Comparison of ENCODE assay signal across 1 cellular context in the genomic region with DNA sequence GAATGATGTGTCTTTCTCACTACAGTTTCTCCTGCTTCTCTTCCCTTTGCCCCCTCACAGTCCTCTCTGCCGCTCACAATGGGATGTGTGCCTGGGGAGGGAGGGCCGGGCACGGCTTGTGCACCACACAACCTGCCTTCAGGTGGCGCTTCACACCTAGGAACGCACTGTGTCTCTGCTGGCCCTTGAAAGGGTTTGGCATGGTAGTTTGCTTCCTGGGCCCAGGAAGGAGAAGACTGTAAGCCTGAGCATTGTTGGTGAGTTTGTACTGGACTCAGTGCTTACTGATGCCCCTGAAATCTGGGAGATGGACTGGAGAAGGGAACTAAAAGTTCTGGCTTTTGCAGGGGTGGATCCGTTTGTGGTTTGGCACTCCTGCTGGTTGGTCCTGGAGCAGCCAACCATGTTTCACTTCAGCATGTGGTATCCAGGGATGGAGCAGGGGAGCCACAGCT.
A peak's percentile ranks its signal among the peaks of the same experiment; 100 is the strongest.
TF ChIP-seq lines count a peak whose summit lies in the region.

No MANE protein-coding gene starts in this region.

TF ChIP-seq in HepG2, 621 proteins besides CTCF, POLR2A, EP300 and RAD21 (continued from another document):
- TF ChIP-seq IRF2 (CRISPR knock-in tag; IDR thresholded peaks at IDR 0.05) (0 out of 2 replicates have a peak, but pooled peaks have one; percentile 15), KDM2A (CRISPR knock-in tag; IDR thresholded peaks at IDR 0.05; ENCODE audit: borderline replicate concordance, low read depth) (peak; percentile 56; the same call in 1 of the 2 replicates), KAT2B (IDR thresholded peaks at IDR 0.05; ENCODE audit: borderline replicate concordance, low read depth, low read length) (no peak), ELF1 (CRISPR knock-in tag; IDR thresholded peaks at IDR 0.05) (peak; percentile 32; the same call in 1 of the 2 replicates), KMT2A (CRISPR knock-in tag; IDR thresholded peaks at IDR 0.05) (0 out of 2 replicates have a peak, but pooled peaks have one; percentile 24), RBM39 (IDR thresholded peaks at IDR 0.05; ENCODE audit: low read depth, low read length, poor library complexity, severe bottlenecking) (no peak), KLF11 (CRISPR knock-in tag; IDR thresholded peaks at IDR 0.05) (peak; percentile 47; the same call in 1 of the 2 replicates), ETV5 (CRISPR knock-in tag; IDR thresholded peaks at IDR 0.05; ENCODE audit: borderline replicate concordance) (peak; percentile 28; the same call in 1 of the 2 replicates), ZNF883 (CRISPR knock-in tag; IDR thresholded peaks at IDR 0.05; ENCODE audit: not compliant biosample characterization) (peak; percentile 52), ASH2L (IDR thresholded peaks at IDR 0.05; ENCODE audit: insufficient read length, low read depth, low read length) (no peak), ZNF17 (CRISPR knock-in tag; IDR thresholded peaks at IDR 0.05) (no peak), TAF1 (CRISPR knock-in tag; IDR thresholded peaks at IDR 0.05) (0 out of 2 replicates have a peak, but pooled peaks have one; percentile 19), MAZ (IDR thresholded peaks at IDR 0.05; ENCODE audit: borderline replicate concordance, low read depth, low read length) (peak; percentile 13; the same call in 1 of the 2 replicates), MAZ (CRISPR knock-in tag; IDR thresholded peaks at IDR 0.05; ENCODE audit: low read depth) (no peak), XRCC5 (optimal IDR thresholded peaks at IDR 0.05; ENCODE audit: low read length) (peak; percentile 62), ZFX (CRISPR knock-in tag; IDR thresholded peaks at IDR 0.05; ENCODE audit: low read depth) (peak; percentile 62)
- TF ChIP-seq, protein P1, sequence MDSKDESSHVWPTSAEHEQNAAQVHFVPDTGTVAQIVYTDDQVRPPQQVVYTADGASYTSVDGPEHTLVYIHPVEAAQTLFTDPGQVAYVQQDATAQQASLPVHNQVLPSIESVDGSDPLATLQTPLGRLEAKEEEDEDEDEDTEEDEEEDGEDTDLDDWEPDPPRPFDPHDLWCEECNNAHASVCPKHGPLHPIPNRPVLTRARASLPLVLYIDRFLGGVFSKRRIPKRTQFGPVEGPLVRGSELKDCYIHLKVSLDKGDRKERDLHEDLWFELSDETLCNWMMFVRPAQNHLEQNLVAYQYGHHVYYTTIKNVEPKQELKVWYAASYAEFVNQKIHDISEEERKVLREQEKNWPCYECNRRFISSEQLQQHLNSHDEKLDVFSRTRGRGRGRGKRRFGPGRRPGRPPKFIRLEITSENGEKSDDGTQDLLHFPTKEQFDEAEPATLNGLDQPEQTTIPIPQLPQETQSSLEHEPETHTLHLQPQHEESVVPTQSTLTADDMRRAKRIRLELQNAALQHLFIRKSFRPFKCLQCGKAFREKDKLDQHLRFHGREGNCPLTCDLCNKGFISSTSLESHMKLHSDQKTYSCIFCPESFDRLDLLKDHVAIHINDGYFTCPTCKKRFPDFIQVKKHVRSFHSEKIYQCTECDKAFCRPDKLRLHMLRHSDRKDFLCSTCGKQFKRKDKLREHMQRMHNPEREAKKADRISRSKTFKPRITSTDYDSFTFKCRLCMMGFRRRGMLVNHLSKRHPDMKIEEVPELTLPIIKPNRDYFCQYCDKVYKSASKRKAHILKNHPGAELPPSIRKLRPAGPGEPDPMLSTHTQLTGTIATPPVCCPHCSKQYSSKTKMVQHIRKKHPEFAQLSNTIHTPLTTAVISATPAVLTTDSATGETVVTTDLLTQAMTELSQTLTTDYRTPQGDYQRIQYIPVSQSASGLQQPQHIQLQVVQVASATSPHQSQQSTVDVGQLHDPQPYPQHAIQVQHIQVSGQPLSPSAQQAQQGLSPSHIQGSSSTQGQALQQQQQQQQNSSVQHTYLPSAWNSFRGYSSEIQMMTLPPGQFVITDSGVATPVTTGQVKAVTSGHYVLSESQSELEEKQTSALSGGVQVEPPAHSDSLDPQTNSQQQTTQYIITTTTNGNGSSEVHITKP (CRISPR knock-in tag; IDR thresholded peaks at IDR 0.05; ENCODE audit: low read depth) = no peak
- TF ChIP-seq, protein P2, sequence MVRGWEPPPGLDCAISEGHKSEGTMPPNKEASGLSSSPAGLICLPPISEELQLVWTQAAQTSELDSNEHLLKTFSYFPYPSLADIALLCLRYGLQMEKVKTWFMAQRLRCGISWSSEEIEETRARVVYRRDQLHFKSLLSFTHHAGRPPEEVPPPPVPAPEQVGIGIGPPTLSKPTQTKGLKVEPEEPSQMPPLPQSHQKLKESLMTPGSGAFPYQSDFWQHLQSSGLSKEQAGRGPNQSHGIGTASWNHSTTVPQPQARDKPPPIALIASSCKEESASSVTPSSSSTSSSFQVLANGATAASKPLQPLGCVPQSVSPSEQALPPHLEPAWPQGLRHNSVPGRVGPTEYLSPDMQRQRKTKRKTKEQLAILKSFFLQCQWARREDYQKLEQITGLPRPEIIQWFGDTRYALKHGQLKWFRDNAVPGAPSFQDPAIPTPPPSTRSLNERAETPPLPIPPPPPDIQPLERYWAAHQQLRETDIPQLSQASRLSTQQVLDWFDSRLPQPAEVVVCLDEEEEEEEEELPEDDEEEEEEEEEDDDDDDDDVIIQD (CRISPR knock-in tag; IDR thresholded peaks at IDR 0.05; ENCODE audit: low read depth) = peak; percentile 44; the same call in 1 of the 2 replicates
- TF ChIP-seq, protein P3, sequence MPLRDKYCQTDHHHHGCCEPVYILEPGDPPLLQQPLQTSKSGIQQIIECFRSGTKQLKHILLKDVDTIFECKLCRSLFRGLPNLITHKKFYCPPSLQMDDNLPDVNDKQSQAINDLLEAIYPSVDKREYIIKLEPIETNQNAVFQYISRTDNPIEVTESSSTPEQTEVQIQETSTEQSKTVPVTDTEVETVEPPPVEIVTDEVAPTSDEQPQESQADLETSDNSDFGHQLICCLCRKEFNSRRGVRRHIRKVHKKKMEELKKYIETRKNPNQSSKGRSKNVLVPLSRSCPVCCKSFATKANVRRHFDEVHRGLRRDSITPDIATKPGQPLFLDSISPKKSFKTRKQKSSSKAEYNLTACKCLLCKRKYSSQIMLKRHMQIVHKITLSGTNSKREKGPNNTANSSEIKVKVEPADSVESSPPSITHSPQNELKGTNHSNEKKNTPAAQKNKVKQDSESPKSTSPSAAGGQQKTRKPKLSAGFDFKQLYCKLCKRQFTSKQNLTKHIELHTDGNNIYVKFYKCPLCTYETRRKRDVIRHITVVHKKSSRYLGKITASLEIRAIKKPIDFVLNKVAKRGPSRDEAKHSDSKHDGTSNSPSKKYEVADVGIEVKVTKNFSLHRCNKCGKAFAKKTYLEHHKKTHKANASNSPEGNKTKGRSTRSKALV (CRISPR knock-in tag; IDR thresholded peaks at IDR 0.05) = no peak
- TF ChIP-seq, protein P4, sequence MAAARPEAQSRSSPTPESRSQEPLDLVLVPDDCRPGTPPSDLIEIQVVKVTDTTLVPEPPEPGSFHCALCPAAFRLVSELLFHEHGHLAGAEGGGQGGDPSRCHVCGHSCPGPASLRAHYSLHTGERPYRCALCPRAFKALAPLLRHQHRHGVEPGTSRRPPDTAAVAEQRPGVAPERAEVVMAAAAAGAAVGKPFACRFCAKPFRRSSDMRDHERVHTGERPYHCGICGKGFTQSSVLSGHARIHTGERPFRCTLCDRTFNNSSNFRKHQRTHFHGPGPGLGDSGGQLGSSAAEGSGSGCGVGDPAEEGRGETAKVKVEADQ (CRISPR knock-in tag; IDR thresholded peaks at IDR 0.05; ENCODE audit: borderline replicate concordance) = no peak
- TF ChIP-seq, protein P5, sequence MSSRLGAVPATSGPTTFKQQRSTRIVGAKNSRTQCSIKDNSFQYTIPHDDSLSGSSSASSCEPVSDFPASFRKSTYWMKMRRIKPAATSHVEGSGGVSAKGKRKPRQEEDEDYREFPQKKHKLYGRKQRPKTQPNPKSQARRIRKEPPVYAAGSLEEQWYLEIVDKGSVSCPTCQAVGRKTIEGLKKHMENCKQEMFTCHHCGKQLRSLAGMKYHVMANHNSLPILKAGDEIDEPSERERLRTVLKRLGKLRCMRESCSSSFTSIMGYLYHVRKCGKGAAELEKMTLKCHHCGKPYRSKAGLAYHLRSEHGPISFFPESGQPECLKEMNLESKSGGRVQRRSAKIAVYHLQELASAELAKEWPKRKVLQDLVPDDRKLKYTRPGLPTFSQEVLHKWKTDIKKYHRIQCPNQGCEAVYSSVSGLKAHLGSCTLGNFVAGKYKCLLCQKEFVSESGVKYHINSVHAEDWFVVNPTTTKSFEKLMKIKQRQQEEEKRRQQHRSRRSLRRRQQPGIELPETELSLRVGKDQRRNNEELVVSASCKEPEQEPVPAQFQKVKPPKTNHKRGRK (CRISPR knock-in tag; IDR thresholded peaks at IDR 0.05) = 0 out of 2 replicates have a peak, but pooled peaks have one; percentile 39
- TF ChIP-seq, protein P6, sequence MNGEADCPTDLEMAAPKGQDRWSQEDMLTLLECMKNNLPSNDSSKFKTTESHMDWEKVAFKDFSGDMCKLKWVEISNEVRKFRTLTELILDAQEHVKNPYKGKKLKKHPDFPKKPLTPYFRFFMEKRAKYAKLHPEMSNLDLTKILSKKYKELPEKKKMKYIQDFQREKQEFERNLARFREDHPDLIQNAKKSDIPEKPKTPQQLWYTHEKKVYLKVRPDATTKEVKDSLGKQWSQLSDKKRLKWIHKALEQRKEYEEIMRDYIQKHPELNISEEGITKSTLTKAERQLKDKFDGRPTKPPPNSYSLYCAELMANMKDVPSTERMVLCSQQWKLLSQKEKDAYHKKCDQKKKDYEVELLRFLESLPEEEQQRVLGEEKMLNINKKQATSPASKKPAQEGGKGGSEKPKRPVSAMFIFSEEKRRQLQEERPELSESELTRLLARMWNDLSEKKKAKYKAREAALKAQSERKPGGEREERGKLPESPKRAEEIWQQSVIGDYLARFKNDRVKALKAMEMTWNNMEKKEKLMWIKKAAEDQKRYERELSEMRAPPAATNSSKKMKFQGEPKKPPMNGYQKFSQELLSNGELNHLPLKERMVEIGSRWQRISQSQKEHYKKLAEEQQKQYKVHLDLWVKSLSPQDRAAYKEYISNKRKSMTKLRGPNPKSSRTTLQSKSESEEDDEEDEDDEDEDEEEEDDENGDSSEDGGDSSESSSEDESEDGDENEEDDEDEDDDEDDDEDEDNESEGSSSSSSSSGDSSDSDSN (CRISPR knock-in tag; IDR thresholded peaks at IDR 0.05) = peak; percentile 16; the same call in 1 of the 2 replicates
TF ChIP-seq in HepG2: peak in this region for 67.
